In genomic region chr15:50494547-50494946, GRCh38 we compare ENCODE assay signal across 15 cellular contexts. TPM values are rescaled to one million over a fixed set of nuclear protein-coding genes. Genes with fewer than 3 reads are reported as not detected.
"Had no signal": no experiment of that assay in that cellular context is flagged by ENCODE, and none has a peak within 500 bp of the region (broad histone marks: within the 10 kb centered on the region; RNA-seq: fewer than 3 reads in every experiment).

No MANE protein-coding gene starts in this region.

RNA-seq across cellular contexts. Expression of gene USP50, which starts 51.9 kb away (rescaled TPM):
- total RNA-seq: activated naive CD4-positive, alpha-beta T cell treated with anti-CD3 and anti-CD28 coated beads for 36 hours; activated naive CD4-positive, alpha-beta T cell treated with anti-CD3 and anti-CD28 coated beads, Interleukin-2, amount 50 U/mL, for 72 hours; activated naive CD8-positive, alpha-beta T cell treated with anti-CD3 and anti-CD28 coated beads for 36 hours; activated T-cell treated with anti-CD3 and anti-CD28 coated beads, Interleukin-2, amount 50 U/mL, for 4 hours; activated T-cell treated with anti-CD3 and anti-CD28 coated beads, Interleukin-2, amount 50 U/mL, for 72 hours; activated T-helper 1 cell treated with anti-CD3 and anti-CD28 coated beads, Interleukin-12 subunit alpha, Interleukin-12 subunit beta, Interleukin-2, Interleukin-4 antibody, amounts not matched to agents 30 ng/mL and 10 ng/mL and 1 ng/mL, durations not matched to agents 14 hours and 24 hours and 36 hours; activated T-helper 17 cell treated with anti-CD3 and anti-CD28 coated beads, Interleukin-2, amount 50 U/mL, for 72 hours; activated T-helper 2 cell treated with anti-CD3 and anti-CD28 coated beads, Interferon-gamma antibody, Interleukin-2, Interleukin-4, amounts not matched to agents 10 μg/mL and 5 μg/mL and 100 μg/mL, durations not matched to agents 14 hours and 24 hours and 36 hours; ascending aorta; body of pancreas; bronchial epithelial cell; cardiac muscle cell had no signal
- polyA plus RNA-seq: adipose tissue, adrenal gland, aorta, cardiac muscle cell had no signal
